Comparison of ENCODE assay signal across 12 cellular contexts in genomic region chr3:139588450-139588849, GRCh38. TPM values are rescaled to one million over a fixed set of nuclear protein-coding genes. Genes with fewer than 3 reads are reported as not detected.
DNase-seq lines count a peak whose midpoint lies in the region; ATAC-seq, FAIRE-seq and TF ChIP-seq lines count a peak whose summit lies in the region.
"Had no signal": no experiment of that assay in that cellular context is flagged by ENCODE, and none has a peak within 500 bp of the region (broad histone marks: within the 10 kb centered on the region; RNA-seq: fewer than 3 reads in every experiment).

No MANE protein-coding gene starts in this region.

- no peak overlapping the region for H3K4me3 ChIP-seq in brain microvascular endothelial cell (ENCODE audit: low read depth, low read length)
- H3K4me3 ChIP-seq in mucosa of descending colon, result no peak overlapping the region
- H3K4me3 ChIP-seq: sigmoid colon had no signal

- no peaks in the 10 kb centered on the region for H3K9me3 ChIP-seq in mucosa of descending colon
- H3K9me3 ChIP-seq: sigmoid colon had no signal

- peak; percentile 45 for DNase-seq in DMS53 (lab: John Stamatoyannopoulos, UW)
- DNase-seq in DMS53 treated with DMSO at 0.1 percent for 48 hours (lab: John Stamatoyannopoulos, UW; ENCODE audit: unreplicated experiment), result no peak
- DNase-seq in NCI-H1694 (lab: John Stamatoyannopoulos, UW), result peak; percentile 44
- no peak for DNase-seq in brain microvascular endothelial cell
- DNase-seq in mucosa of descending colon, result peak in 2 of 3 donors; percentile 36 to 41
- no peak for DNase-seq in urothelium cell line (ENCODE audit: low spot score)
- DNase-seq: activated naive CD4-positive, alpha-beta T cell treated with anti-CD3 and anti-CD28 coated beads, Interleukin-2, amount 50 U/mL, for 16 hours; NCI-H226; sigmoid colon had no signal

- H3K36me3 ChIP-seq in brain microvascular endothelial cell (replicated peaks) (no peaks in the 10 kb centered on the region), mucosa of descending colon (ENCODE audit: low read depth) (no peaks in the 10 kb centered on the region)
- H3K36me3 ChIP-seq: sigmoid colon had no signal

- in situ Hi-C loops in brain microvascular endothelial cell (cut with HindIII; ENCODE audit: low pct_ligation_motif_present, low sequenced_read_pairs), result no loop called here

- TF ChIP-seq CTCF in brain microvascular endothelial cell (IDR thresholded peaks at IDR 0.05; ENCODE audit: low read depth, low read length, missing control alignments) (peak; percentile 56), mucosa of descending colon (IDR thresholded peaks at IDR 0.05) (no peak)

- intact Hi-C loops in mucosa of descending colon (cut with DNase I, micrococcal nuclease), result no loop called here

- no peaks in the 10 kb centered on the region for H3K4me1 ChIP-seq in mucosa of descending colon (ENCODE audit: low read depth)
- H3K4me1 ChIP-seq: sigmoid colon had no signal

- no peak for FAIRE-seq in urothelium cell line (lab: Jason Lieb, UNC)
- FAIRE-seq: A204.1 had no signal

- H3K27ac ChIP-seq in brain microvascular endothelial cell, result no peak overlapping the region
- H3K27ac ChIP-seq: sigmoid colon had no signal

- no peaks in the 10 kb centered on the region for H3K27me3 ChIP-seq in brain microvascular endothelial cell (replicated peaks)
- H3K27me3 ChIP-seq: sigmoid colon had no signal

- ATAC-seq in mucosa of descending colon (peak; percentile 48), HG02981 (IDR thresholded peaks at IDR 0.05; ENCODE audit: unreplicated experiment) (no peak), HG02610 (IDR thresholded peaks at IDR 0.05; ENCODE audit: unreplicated experiment) (no peak)

RNA-seq across cellular contexts. Expression of gene RBP1, which starts 48.9 kb away (rescaled TPM):
- 10 to 100 TPM in 1 of 3 donors, 1 to 10 TPM in 2; 4.6 to 15.3 (median 5.0) TPM for total RNA-seq in mucosa of descending colon

Comparison
In these comparisons a context has a peak if more than half of its experiments do, and no peak if none do; other contexts are left out.
1. DNase-seq: peak in DMS53 (single experiment), NCI-H1694 (single experiment) and mucosa of descending colon (2 of 3); none in DMS53 treated with DMSO at 0.1 percent for 48 hours (single experiment), brain microvascular endothelial cell (single experiment) and urothelium cell line (single experiment).